Comparison of ENCODE assay signal across 1 cellular context in the genomic region with DNA sequence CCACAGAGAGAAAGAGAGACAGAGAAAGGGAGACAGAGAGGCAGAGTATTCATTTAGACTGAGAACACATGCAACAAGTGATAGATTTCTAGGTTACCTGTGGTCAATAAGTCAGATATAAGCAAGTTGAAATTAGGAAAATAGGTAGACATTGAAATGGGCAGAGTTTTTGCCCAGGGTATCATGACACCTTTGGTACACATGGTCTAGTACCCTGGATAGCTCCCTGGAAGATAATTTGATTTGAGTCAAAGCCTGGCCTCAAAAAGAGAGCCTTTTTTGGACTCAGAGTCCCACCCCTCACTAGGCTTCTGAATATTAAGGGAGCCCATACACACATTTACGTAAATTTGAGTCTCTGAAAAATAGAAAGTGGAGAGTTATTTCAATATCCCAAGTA.
TF ChIP-seq lines count a peak whose summit lies in the region.

No MANE protein-coding gene starts in this region.

TF ChIP-seq in A549, 52 proteins besides CTCF, POLR2A, EP300 and RAD21:
- TF ChIP-seq, protein P1, sequence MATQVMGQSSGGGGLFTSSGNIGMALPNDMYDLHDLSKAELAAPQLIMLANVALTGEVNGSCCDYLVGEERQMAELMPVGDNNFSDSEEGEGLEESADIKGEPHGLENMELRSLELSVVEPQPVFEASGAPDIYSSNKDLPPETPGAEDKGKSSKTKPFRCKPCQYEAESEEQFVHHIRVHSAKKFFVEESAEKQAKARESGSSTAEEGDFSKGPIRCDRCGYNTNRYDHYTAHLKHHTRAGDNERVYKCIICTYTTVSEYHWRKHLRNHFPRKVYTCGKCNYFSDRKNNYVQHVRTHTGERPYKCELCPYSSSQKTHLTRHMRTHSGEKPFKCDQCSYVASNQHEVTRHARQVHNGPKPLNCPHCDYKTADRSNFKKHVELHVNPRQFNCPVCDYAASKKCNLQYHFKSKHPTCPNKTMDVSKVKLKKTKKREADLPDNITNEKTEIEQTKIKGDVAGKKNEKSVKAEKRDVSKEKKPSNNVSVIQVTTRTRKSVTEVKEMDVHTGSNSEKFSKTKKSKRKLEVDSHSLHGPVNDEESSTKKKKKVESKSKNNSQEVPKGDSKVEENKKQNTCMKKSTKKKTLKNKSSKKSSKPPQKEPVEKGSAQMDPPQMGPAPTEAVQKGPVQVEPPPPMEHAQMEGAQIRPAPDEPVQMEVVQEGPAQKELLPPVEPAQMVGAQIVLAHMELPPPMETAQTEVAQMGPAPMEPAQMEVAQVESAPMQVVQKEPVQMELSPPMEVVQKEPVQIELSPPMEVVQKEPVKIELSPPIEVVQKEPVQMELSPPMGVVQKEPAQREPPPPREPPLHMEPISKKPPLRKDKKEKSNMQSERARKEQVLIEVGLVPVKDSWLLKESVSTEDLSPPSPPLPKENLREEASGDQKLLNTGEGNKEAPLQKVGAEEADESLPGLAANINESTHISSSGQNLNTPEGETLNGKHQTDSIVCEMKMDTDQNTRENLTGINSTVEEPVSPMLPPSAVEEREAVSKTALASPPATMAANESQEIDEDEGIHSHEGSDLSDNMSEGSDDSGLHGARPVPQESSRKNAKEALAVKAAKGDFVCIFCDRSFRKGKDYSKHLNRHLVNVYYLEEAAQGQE (IDR thresholded peaks at IDR 0.05): peak; percentile 70; the same call in 1 of the 2 replicates
- no peak for TF ChIP-seq CBX8 (IDR thresholded peaks at IDR 0.05)
- no peak for TF ChIP-seq NFE2L2 (conservative IDR thresholded peaks at IDR 0.05; ENCODE audit: low read length)
- TF ChIP-seq CBX2 (IDR thresholded peaks at IDR 0.05; ENCODE audit: borderline replicate concordance, low read depth): no peak
- no peak for TF ChIP-seq HEYL (CRISPR knock-in tag; IDR thresholded peaks at IDR 0.05)
- TF ChIP-seq, protein P2, sequence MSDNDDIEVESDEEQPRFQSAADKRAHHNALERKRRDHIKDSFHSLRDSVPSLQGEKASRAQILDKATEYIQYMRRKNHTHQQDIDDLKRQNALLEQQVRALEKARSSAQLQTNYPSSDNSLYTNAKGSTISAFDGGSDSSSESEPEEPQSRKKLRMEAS (IDR thresholded peaks at IDR 0.05): no peak
- no peak for TF ChIP-seq ESRRA (IDR thresholded peaks at IDR 0.05; ENCODE audit: borderline replicate concordance, low read length)
